Comparison of ENCODE assay signal across 1 cellular context in genomic region chr10:85613391-85613790, GRCh38.
TF ChIP-seq lines count a peak whose summit lies in the region.

No MANE protein-coding gene starts in this region.

TF ChIP-seq in A549, 52 proteins besides CTCF, POLR2A, EP300 and RAD21 (continued from another document):
- TF ChIP-seq, protein P1, sequence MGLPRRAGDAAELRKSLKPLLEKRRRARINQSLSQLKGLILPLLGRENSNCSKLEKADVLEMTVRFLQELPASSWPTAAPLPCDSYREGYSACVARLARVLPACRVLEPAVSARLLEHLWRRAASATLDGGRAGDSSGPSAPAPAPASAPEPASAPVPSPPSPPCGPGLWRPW (IDR thresholded peaks at IDR 0.05): no peak
- TF ChIP-seq HEYL (CRISPR knock-in tag; IDR thresholded peaks at IDR 0.05): no peak
- no peak for TF ChIP-seq FOXS1 (CRISPR knock-in tag; IDR thresholded peaks at IDR 0.05)
- TF ChIP-seq, protein P2, sequence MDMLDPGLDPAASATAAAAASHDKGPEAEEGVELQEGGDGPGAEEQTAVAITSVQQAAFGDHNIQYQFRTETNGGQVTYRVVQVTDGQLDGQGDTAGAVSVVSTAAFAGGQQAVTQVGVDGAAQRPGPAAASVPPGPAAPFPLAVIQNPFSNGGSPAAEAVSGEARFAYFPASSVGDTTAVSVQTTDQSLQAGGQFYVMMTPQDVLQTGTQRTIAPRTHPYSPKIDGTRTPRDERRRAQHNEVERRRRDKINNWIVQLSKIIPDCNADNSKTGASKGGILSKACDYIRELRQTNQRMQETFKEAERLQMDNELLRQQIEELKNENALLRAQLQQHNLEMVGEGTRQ (IDR thresholded peaks at IDR 0.05): no peak
- no peak for TF ChIP-seq FOSB (CRISPR knock-in tag; IDR thresholded peaks at IDR 0.05)
- TF ChIP-seq RNF2 (IDR thresholded peaks at IDR 0.05; ENCODE audit: borderline replicate concordance, low read depth): no peak
- TF ChIP-seq E2F6 (IDR thresholded peaks at IDR 0.05; ENCODE audit: borderline replicate concordance, low read depth): no peak
- TF ChIP-seq, protein P3, sequence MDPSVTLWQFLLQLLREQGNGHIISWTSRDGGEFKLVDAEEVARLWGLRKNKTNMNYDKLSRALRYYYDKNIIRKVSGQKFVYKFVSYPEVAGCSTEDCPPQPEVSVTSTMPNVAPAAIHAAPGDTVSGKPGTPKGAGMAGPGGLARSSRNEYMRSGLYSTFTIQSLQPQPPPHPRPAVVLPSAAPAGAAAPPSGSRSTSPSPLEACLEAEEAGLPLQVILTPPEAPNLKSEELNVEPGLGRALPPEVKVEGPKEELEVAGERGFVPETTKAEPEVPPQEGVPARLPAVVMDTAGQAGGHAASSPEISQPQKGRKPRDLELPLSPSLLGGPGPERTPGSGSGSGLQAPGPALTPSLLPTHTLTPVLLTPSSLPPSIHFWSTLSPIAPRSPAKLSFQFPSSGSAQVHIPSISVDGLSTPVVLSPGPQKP (IDR thresholded peaks at IDR 0.05; ENCODE audit: low read depth, low read length): no peak
